8 cellular contexts compared by ENCODE assay signal in the genomic region with DNA sequence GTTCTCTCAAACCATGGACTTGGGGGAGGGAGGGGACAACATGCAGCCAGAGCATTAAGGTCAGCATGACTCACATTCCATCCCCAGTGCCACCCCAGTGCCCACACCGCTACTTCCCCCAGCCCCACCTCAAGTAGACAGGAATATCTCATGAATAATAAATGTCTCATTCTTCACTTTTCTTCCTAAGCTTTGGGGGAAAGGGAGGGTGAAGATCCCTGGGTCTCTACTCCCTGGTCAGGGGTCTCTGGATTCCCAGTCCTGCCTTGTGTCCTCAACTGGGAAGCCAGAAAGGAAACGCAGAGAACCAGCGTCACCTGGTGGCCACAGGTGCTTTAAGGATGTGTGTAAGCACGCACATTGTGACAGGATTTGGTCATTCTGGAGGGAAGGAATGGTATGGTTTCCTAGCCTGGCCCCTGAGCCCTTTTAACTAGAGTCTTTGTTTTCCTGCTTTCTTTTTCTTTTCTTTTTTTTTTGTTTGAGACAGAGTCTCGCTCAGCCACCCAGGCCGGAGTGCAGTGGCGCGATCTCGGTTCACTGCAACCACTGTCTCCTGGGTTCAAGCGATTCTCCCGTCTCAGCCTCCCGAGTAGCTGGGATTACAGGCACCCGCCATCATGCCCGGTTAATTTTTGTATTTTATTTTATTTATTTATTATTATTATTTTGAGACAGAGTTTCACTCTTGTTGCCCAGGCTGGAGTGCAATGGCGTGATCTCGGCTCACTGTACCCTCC. TPM values are rescaled to one million over a fixed set of nuclear protein-coding genes. Genes with fewer than 3 reads are reported as not detected.
DNase-seq lines count a peak whose midpoint lies in the region; ATAC-seq and TF ChIP-seq lines count a peak whose summit lies in the region.

No MANE protein-coding gene starts in this region.

- peak overlapping the region in 9 of 10 experiments; percentile 66 to 99 (median 76); a peak in 16 of 20 replicates for H3K4me3 ChIP-seq in BLaER1 treated with 17β-estradiol and CSF1 and Interleukin-3, amounts not matched to agents 10 nM and 100 nM
- no peak overlapping the region for H3K4me3 ChIP-seq in fibroblast of pulmonary artery (replicated peaks; ENCODE audit: low read depth, low read length)

- TF ChIP-seq CTCF in fibroblast of pulmonary artery (IDR thresholded peaks at IDR 0.05; ENCODE audit: low read length, missing control alignments) = peak; percentile 89

- H3K4me2 ChIP-seq in BLaER1 treated with 17β-estradiol and CSF1 and Interleukin-3, amounts not matched to agents 10 nM and 100 nM = peak overlapping the region; percentile 73 to 100 (median 97); a peak in 21 of 22 replicates

- H3K4me1 Mint-ChIP-seq in activated T-cell treated with anti-CD3 and anti-CD28 coated beads, Interleukin-2, amount 50 U/mL, for 4 hours (ENCODE audit: low read depth) = peaks cover 24% of the 10 kb centered on the region

- DNase-seq in HPDE6-E6E7 (ENCODE audit: extremely low spot score) (peak; percentile 58), NCI-H82 treated with DMSO at 0.1 percent for 48 hours (lab: John Stamatoyannopoulos, UW; ENCODE audit: unreplicated experiment) (peak; percentile 81), fibroblast of pulmonary artery (ENCODE audit: low read depth) (peak; percentile 85), nucleus accumbens (lab: John Stamatoyannopoulos, UW) (peak in 48 of 56 donors; percentile 14 to 89 (median 52))
- DNase-seq in activated T-cell treated with anti-CD3 and anti-CD28 coated beads, Interleukin-2, amount 50 U/mL, for 4 hours = peak; percentile 47

- H3K27me3 ChIP-seq in BLaER1 treated with 17β-estradiol and CSF1 and Interleukin-3, amounts not matched to agents 10 nM and 100 nM = no peaks in the 10 kb centered on the region

- no peaks in the 10 kb centered on the region for H3K27me3 Mint-ChIP-seq in activated T-cell treated with anti-CD3 and anti-CD28 coated beads, Interleukin-2, amount 50 U/mL, for 4 hours (ENCODE audit: low read depth)

- peaks cover 63 to 88% (median 80%) of the 10 kb centered on the region in 10 experiments for H3K4me1 ChIP-seq in BLaER1 treated with 17β-estradiol and CSF1 and Interleukin-3, amounts not matched to agents 10 nM and 100 nM

- H3K9me3 Mint-ChIP-seq in activated T-cell treated with anti-CD3 and anti-CD28 coated beads, Interleukin-2, amount 50 U/mL, for 4 hours = no peaks in the 10 kb centered on the region

- H3K27ac ChIP-seq in BLaER1 treated with 17β-estradiol and CSF1 and Interleukin-3, amounts not matched to agents 10 nM and 100 nM = peak overlapping the region; percentile 85 to 96 (median 92)

- ATAC-seq in activated T-cell treated with anti-CD3 and anti-CD28 coated beads, Interleukin-2, amount 50 U/mL, for 4 hours = no peak
- ATAC-seq in HG02840 (IDR thresholded peaks at IDR 0.05; ENCODE audit: low FRiP score, unreplicated experiment) (no peak), GM19397 (IDR thresholded peaks at IDR 0.05; ENCODE audit: unreplicated experiment) (no peak)

- H3K4me3 Mint-ChIP-seq in activated T-cell treated with anti-CD3 and anti-CD28 coated beads, Interleukin-2, amount 50 U/mL, for 4 hours = peak overlapping the region; percentile 26

- H3K9ac ChIP-seq in BLaER1 treated with 17β-estradiol and CSF1 and Interleukin-3, amounts not matched to agents 10 nM and 100 nM = peak overlapping the region; percentile 84 to 92 (median 88); a peak in 21 of 22 replicates

- peaks cover 0 to 47% (median 21%) of the 10 kb centered on the region in 11 experiments; a peak in 13 of 22 replicates for H4K20me1 ChIP-seq in BLaER1 treated with 17β-estradiol and CSF1 and Interleukin-3, amounts not matched to agents 10 nM and 100 nM

- H3K9me3 ChIP-seq in BLaER1 treated with 17β-estradiol and CSF1 and Interleukin-3, amounts not matched to agents 10 nM and 100 nM (replicated peaks in 1 of 11) = peaks cover 0 to 16% (median 0%) of the 10 kb centered on the region in 11 experiments; a peak in 8 of 22 replicates

- no peaks in the 10 kb centered on the region for H3K36me3 Mint-ChIP-seq in activated T-cell treated with anti-CD3 and anti-CD28 coated beads, Interleukin-2, amount 50 U/mL, for 4 hours (ENCODE audit: insufficient read depth)

- peaks cover 0 to 48% (median 26%) of the 10 kb centered on the region in 11 experiments; a peak in 20 of 22 replicates for H3K36me3 ChIP-seq in BLaER1 treated with 17β-estradiol and CSF1 and Interleukin-3, amounts not matched to agents 10 nM and 100 nM

RNA-seq across cellular contexts. Expression of a gene that starts 3.4 kb away (rescaled TPM):
- under 1 TPM in 2 of 3 donors, not detected in 1; 0.13 to 0.49 TPM for total RNA-seq in activated T-cell treated with anti-CD3 and anti-CD28 coated beads, Interleukin-2, amount 50 U/mL, for 4 hours

RNA-seq across cellular contexts. Expression of a gene that starts 23.6 kb away (rescaled TPM):
- total RNA-seq in activated T-cell treated with anti-CD3 and anti-CD28 coated beads, Interleukin-2, amount 50 U/mL, for 4 hours = 1 to 10 TPM in 1 of 3 donors, under 1 TPM in 2; 0.48 to 1.1 (median 0.55) TPM

RNA-seq across cellular contexts. Expression of a gene that starts 36.0 kb away (rescaled TPM):
- total RNA-seq in activated T-cell treated with anti-CD3 and anti-CD28 coated beads, Interleukin-2, amount 50 U/mL, for 4 hours = 100 to 1,000 TPM in 2 of 3 donors, 10 to 100 TPM in 1; 97.5 to 113 (median 109) TPM

RNA-seq across cellular contexts. Expression of a gene that starts 58.2 kb away (rescaled TPM):
- total RNA-seq in activated T-cell treated with anti-CD3 and anti-CD28 coated beads, Interleukin-2, amount 50 U/mL, for 4 hours = 10 to 100 TPM in 2 of 3 donors, 1 to 10 TPM in 1; 9.3 to 16.4 (median 12.4) TPM
